1 cellular context compared by ENCODE assay signal in genomic region chr11:128451651-128452470, GRCh38.
TF ChIP-seq lines count a peak whose summit lies in the region.

No MANE protein-coding gene starts in this region.

TF ChIP-seq in HepG2, 621 proteins besides CTCF, POLR2A, EP300 and RAD21 (continued from another document):
- no peak for TF ChIP-seq CENPX (CRISPR knock-in tag; IDR thresholded peaks at IDR 0.05)
- no peak for TF ChIP-seq SMYD3 (CRISPR knock-in tag; IDR thresholded peaks at IDR 0.05)
- TF ChIP-seq TP53 (CRISPR knock-in tag; conservative IDR thresholded peaks at IDR 0.05) = no peak
- TF ChIP-seq ZBTB2 (CRISPR knock-in tag; IDR thresholded peaks at IDR 0.05; ENCODE audit: low read depth) = no peak
- 0 out of 2 replicates have a peak, but pooled peaks have one; percentile 26 for TF ChIP-seq MXD3 (CRISPR knock-in tag; IDR thresholded peaks at IDR 0.05)
- no peak for TF ChIP-seq MEIS1 (CRISPR knock-in tag; IDR thresholded peaks at IDR 0.05; ENCODE audit: borderline replicate concordance)
- TF ChIP-seq ZNF281 (CRISPR knock-in tag; IDR thresholded peaks at IDR 0.05; ENCODE audit: borderline replicate concordance) = no peak
- peak; percentile 21; the same call in 1 of the 2 replicates for TF ChIP-seq ZKSCAN8 (CRISPR knock-in tag; IDR thresholded peaks at IDR 0.05; ENCODE audit: borderline replicate concordance)
- peak; percentile 64; the same call in 1 of the 2 replicates for TF ChIP-seq UBTF (CRISPR knock-in tag; IDR thresholded peaks at IDR 0.05)
- TF ChIP-seq ZFX (CRISPR knock-in tag; IDR thresholded peaks at IDR 0.05; ENCODE audit: low read depth) = 0 out of 2 replicates have a peak, but pooled peaks have one; percentile 42
- TF ChIP-seq ZFP36L1 (CRISPR knock-in tag; IDR thresholded peaks at IDR 0.05) = 0 out of 2 replicates have a peak, but pooled peaks have one; percentile 36
- TF ChIP-seq MAZ (IDR thresholded peaks at IDR 0.05; ENCODE audit: borderline replicate concordance, low read depth, low read length) = peak; percentile 89
- no peak for TF ChIP-seq MAZ (CRISPR knock-in tag; IDR thresholded peaks at IDR 0.05; ENCODE audit: low read depth)
- peak; percentile 67 for TF ChIP-seq ZNF12 (CRISPR knock-in tag; IDR thresholded peaks at IDR 0.05)
- peak; percentile 46; the same call in 1 of the 2 replicates for TF ChIP-seq ZMYM4 (CRISPR knock-in tag; IDR thresholded peaks at IDR 0.05)
- no peak for TF ChIP-seq PRDM4 (CRISPR knock-in tag; IDR thresholded peaks at IDR 0.05; ENCODE audit: borderline replicate concordance)
- peak; percentile 61; the same call in 1 of the 2 replicates for TF ChIP-seq DMAP1 (CRISPR knock-in tag; IDR thresholded peaks at IDR 0.05)
- TF ChIP-seq SOX6 (IDR thresholded peaks at IDR 0.05) = no peak
- peak; percentile 56 for TF ChIP-seq SOX6 (CRISPR knock-in tag; IDR thresholded peaks at IDR 0.05)
- TF ChIP-seq POGZ (CRISPR knock-in tag; IDR thresholded peaks at IDR 0.05) = peak; percentile 39; the same call in 1 of the 2 replicates
- 0 out of 2 replicates have a peak, but pooled peaks have one; percentile 16 for TF ChIP-seq ZNF644 (CRISPR knock-in tag; IDR thresholded peaks at IDR 0.05; ENCODE audit: low read depth)
- peak; percentile 64; the same call in 1 of the 2 replicates for TF ChIP-seq ARID5B (CRISPR knock-in tag; IDR thresholded peaks at IDR 0.05)
- TF ChIP-seq ZNF629 (CRISPR knock-in tag; conservative IDR thresholded peaks at IDR 0.05) = peak; percentile 40; the same call in 1 of the 2 replicates
- peak; percentile 48; the same call in 1 of the 2 replicates for TF ChIP-seq BCL6 (CRISPR knock-in tag; IDR thresholded peaks at IDR 0.05)
- TF ChIP-seq PLRG1 (conservative IDR thresholded peaks at IDR 0.05) = no peak
- TF ChIP-seq ZNF503 (CRISPR knock-in tag; IDR thresholded peaks at IDR 0.05) = no peak
- 0 out of 2 replicates have a peak, but pooled peaks have one; percentile 25 for TF ChIP-seq ZBED4 (CRISPR knock-in tag; IDR thresholded peaks at IDR 0.05; ENCODE audit: borderline replicate concordance)
- TF ChIP-seq THRA (CRISPR knock-in tag; IDR thresholded peaks at IDR 0.05; ENCODE audit: borderline replicate concordance) = 0 out of 2 replicates have a peak, but pooled peaks have one; percentile 14
- peak; percentile 46; the same call in 1 of the 2 replicates for TF ChIP-seq ZNF331 (CRISPR knock-in tag; IDR thresholded peaks at IDR 0.05)
- peak; percentile 35; the same call in 1 of the 2 replicates for TF ChIP-seq HNF4A (CRISPR knock-in tag; IDR thresholded peaks at IDR 0.05)
- 0 out of 2 replicates have a peak, but pooled peaks have one; percentile 10 for TF ChIP-seq RXRB (CRISPR knock-in tag; IDR thresholded peaks at IDR 0.05; ENCODE audit: borderline replicate concordance)
- TF ChIP-seq FOXA1 (IDR thresholded peaks at IDR 0.05) = no peak
- TF ChIP-seq FOXA1 (CRISPR knock-in tag; IDR thresholded peaks at IDR 0.05) = peak; percentile 52; the same call in 1 of the 2 replicates
- no peak for TF ChIP-seq ZSCAN21 (CRISPR knock-in tag; IDR thresholded peaks at IDR 0.05; ENCODE audit: borderline replicate concordance)
- peak; percentile 55; the same call in 1 of the 2 replicates for TF ChIP-seq HMG20A (CRISPR knock-in tag; IDR thresholded peaks at IDR 0.05; ENCODE audit: borderline replicate concordance)
- 0 out of 2 replicates have a peak, but pooled peaks have one; percentile 17 for TF ChIP-seq ZSCAN9 (CRISPR knock-in tag; IDR thresholded peaks at IDR 0.05; ENCODE audit: borderline replicate concordance)
